In genomic region chr16:30741461-30741914, GRCh38 we compare ENCODE assay signal across 9 cellular contexts. TPM values are rescaled to one million over a fixed set of nuclear protein-coding genes. Genes with fewer than 3 reads are reported as not detected.
DNase-seq lines count a peak whose midpoint lies in the region; TF ChIP-seq lines count a peak whose summit lies in the region.
"Had no signal": no experiment of that assay in that cellular context is flagged by ENCODE, and none has a peak within 500 bp of the region (broad histone marks: within the 10 kb centered on the region; RNA-seq: fewer than 3 reads in every experiment).

No MANE protein-coding gene starts in this region.

- TF ChIP-seq CTCF in AG04449 (IDR thresholded peaks at IDR 0.05; ENCODE audit: insufficient read depth, low read length, missing control alignments), result no peak
- TF ChIP-seq CTCF in choroid plexus epithelial cell (conservative IDR thresholded peaks at IDR 0.05; ENCODE audit: low read depth, low read length), result no peak

- H3K4me3 ChIP-seq in AG04449 (ENCODE audit: low read depth, low read length) (no peak overlapping the region), HUES48 (ENCODE audit: low read depth, low read length) (no peak overlapping the region), choroid plexus epithelial cell (ENCODE audit: low read depth, low read length) (no peak overlapping the region)

- H3K4me1 ChIP-seq in HUES48 (ENCODE audit: control insufficient read depth, insufficient read depth, low read length), result peaks cover 7% of the 10 kb centered on the region

- CTCF ChIA-PET in AG04449 (lab: Yijun Ruan, JAX), result interaction anchor here (0.9 kb wide), 1 partner anchor 12 kb away, joined by 4 read pairs; no protein-coding TSS in a partner anchor

- DNase-seq in AG04449 (ENCODE audit: low read depth, low spot score), result peak; percentile 63
- DNase-seq in choroid plexus epithelial cell (ENCODE audit: low read depth), result peak; percentile 92
- peak; percentile 84 for DNase-seq in mesenteric fat pad (ENCODE audit: low spot score)
- DNase-seq in NCI-H1694 (lab: John Stamatoyannopoulos, UW), result no peak
- no peak for DNase-seq in iPS-NIHi11 (ENCODE audit: low spot score)
- DNase-seq in NAMALWA (ENCODE audit: low spot score), result no peak
- DNase-seq in KBM-7, result no peak
- DNase-seq: nephron progenitor cell had no signal

- H3K9me3 ChIP-seq in HUES48 (ENCODE audit: control insufficient read depth, insufficient read depth, low read length), result no peaks in the 10 kb centered on the region

- peak overlapping the region; percentile 65 for H3K27ac ChIP-seq in HUES48 (ENCODE audit: low read depth, low read length)

- POLR2A ChIA-PET in AG04449 (lab: Yijun Ruan, JAX), result no interaction called here

- H3K36me3 ChIP-seq in HUES48 (ENCODE audit: control insufficient read depth, insufficient read depth, low read length), result peaks cover 62% of the 10 kb centered on the region

- H3K9ac ChIP-seq in HUES48 (ENCODE audit: low read depth, low read length), result no peak overlapping the region

- in situ Hi-C loops in KBM-7 (cut with MboI; ENCODE audit: low pct_unique_long_range_greater_than_20kb, low sequenced_read_pairs), result no loop called here

- H3K27me3 ChIP-seq in HUES48 (ENCODE audit: control insufficient read depth, insufficient read depth, low read length), result no peaks in the 10 kb centered on the region

RNA-seq across cellular contexts. Expression of gene PHKG2, which starts 6.7 kb away (rescaled TPM):
- total RNA-seq in mesenteric fat pad, result 20.8 TPM

RNA-seq across cellular contexts. Expression of gene CFAP119, which starts 20.4 kb away (rescaled TPM):
- total RNA-seq in mesenteric fat pad, result 2.2 TPM

RNA-seq across cellular contexts. Expression of gene RNF40, which starts 20.6 kb away (rescaled TPM):
- 97.5 TPM for total RNA-seq in mesenteric fat pad

RNA-seq across cellular contexts. Expression of gene SRCAP, which starts 42.5 kb away (rescaled TPM):
- total RNA-seq in mesenteric fat pad, result 59.7 TPM

RNA-seq across cellular contexts. Expression of gene ZNF629, which starts 45.5 kb away (rescaled TPM):
- 10.4 TPM for total RNA-seq in mesenteric fat pad

Comparison
In these comparisons a context has a peak if more than half of its experiments do, and no peak if none do; other contexts are left out.
1. DNase-seq: peak in AG04449 (single experiment), choroid plexus epithelial cell (single experiment) and mesenteric fat pad (single experiment); none in NCI-H1694 (single experiment), iPS-NIHi11 (single experiment), NAMALWA (single experiment) and KBM-7 (single experiment).